Comparison of ENCODE assay signal across 1 cellular context in the genomic region with DNA sequence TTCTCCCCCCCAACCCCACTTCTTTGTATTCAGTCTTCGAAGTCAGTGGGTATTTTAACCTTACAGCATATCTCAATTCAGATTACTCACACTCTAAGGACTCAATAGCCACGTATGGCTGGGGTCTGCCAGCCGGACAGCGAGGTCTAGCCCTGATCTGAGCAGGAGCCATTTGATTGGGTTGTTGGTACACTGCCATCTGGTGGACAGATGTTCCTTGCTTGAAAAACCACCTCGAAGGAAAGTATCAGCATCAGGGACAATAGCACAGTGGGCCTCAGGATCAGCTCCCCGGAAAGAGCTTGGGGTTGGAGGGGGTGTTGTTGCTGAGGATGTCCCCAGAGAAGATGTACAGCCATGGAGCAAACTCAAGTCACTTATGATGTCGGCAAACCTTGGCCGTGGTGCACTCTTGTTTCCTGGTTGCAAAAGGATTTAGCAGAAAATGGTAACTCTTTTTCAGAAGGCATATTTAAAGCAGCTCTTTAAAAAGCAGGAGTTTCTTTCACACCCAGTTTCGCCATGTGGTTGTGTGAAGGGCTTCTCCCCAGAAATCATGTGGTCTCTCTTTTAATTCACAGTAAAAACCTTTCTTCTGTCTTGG.
TF ChIP-seq lines count a peak whose summit lies in the region.

No MANE protein-coding gene starts in this region.

TF ChIP-seq in HCT116, 20 proteins besides CTCF, POLR2A, EP300 and RAD21 (continued from another document):
- TF ChIP-seq EZH2phosphoT487 (IDR thresholded peaks at IDR 0.05; ENCODE audit: borderline replicate concordance) (no peak), YY1 (IDR thresholded peaks at IDR 0.05; ENCODE audit: extremely low read depth, insufficient replicate concordance, low read depth, low read length) (no peak), SP1 (IDR thresholded peaks at IDR 0.05; ENCODE audit: low read depth) (no peak), CEBPB (IDR thresholded peaks at IDR 0.05; ENCODE audit: low read depth) (no peak), EGR1 (IDR thresholded peaks at IDR 0.05; ENCODE audit: low read depth) (no peak)
